In the genomic region with DNA sequence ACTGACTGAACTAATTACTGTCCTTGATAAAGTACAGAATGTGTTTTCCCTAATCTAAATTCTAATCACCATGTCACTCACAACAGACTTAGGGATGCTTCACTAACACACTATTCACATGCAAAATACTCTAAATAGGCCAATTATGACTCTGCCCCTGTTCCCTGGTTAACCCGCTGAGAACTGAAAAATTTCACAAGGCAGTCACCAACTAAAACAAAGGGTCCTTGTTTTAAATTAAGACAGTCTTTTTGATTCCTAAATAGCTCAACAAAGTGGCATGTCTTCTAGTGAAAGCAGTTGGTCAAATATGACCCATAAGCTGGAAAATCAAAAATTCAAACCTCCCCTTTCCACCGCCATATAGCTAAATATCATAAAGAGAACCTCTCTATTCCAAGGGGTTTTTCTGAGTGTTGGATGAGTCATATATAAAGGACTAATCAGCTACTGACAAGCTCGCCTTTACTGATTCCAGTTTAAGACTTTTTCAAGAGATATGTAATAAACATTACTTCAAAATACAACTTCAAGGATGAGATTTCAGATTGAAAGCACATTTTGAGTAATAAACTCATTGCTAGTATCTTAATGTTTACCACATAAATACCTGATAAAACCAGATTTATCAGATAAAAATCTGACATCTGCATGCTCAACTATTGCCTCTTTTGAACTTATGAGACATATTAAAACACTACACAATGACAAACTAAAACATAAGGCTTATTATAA, we compare ENCODE assay signal across 13 cellular contexts.
A peak's percentile ranks its signal among the peaks of the same experiment; 100 is the strongest.
DNase-seq lines count a peak whose midpoint lies in the region; ATAC-seq, FAIRE-seq and TF ChIP-seq lines count a peak whose summit lies in the region.
"Had no signal": no experiment of that assay in that cellular context is flagged by ENCODE, and none has a peak within 500 bp of the region (broad histone marks: within the 10 kb centered on the region; RNA-seq: fewer than 3 reads in every experiment).

No MANE protein-coding gene starts in this region.

- H3K4me2 ChIP-seq in astrocyte (ENCODE audit: low read length): peak overlapping the region; percentile 46

- H3K4me3 Mint-ChIP-seq in astrocyte (ENCODE audit: unreplicated experiment) (no peak overlapping the region), chondrocyte (ENCODE audit: unreplicated experiment) (no peak overlapping the region)

- no peaks in the 10 kb centered on the region for H3K27me3 Mint-ChIP-seq in astrocyte (ENCODE audit: low read depth, unreplicated experiment)
- no peaks in the 10 kb centered on the region for H3K27me3 Mint-ChIP-seq in chondrocyte (ENCODE audit: low read depth)

- DNase-seq in astrocyte (ENCODE audit: low read depth) (peak; percentile 41), cerebellum (ENCODE audit: low spot score) (no peak), NCI-H1092 (lab: John Stamatoyannopoulos, UW) (no peak), chondrocyte (ENCODE audit: low spot score) (no peak), DMS79 (lab: John Stamatoyannopoulos, UW) (no peak)
- DNase-seq: effector CD4-positive, alpha-beta T cell; GF-D8; heart right ventricle; NCI-H187 treated with DMSO at 0.1 percent for 48 hours had no signal

- no peak overlapping the region for H2AFZ ChIP-seq in astrocyte (ENCODE audit: low read depth, low read length)

- H3K9me3 ChIP-seq in astrocyte (ENCODE audit: insufficient read depth, low read depth, low read length) (no peaks in the 10 kb centered on the region), mesodermal cell (ENCODE audit: control insufficient read depth, low read length) (no peaks in the 10 kb centered on the region)
- H3K9me3 ChIP-seq: heart right ventricle had no signal

- peaks cover 50% of the 10 kb centered on the region for H3K4me1 Mint-ChIP-seq in astrocyte (ENCODE audit: low read depth, unreplicated experiment)
- H3K4me1 Mint-ChIP-seq in chondrocyte (ENCODE audit: low read depth): peaks cover 24% of the 10 kb centered on the region

- H3K9ac ChIP-seq in astrocyte (ENCODE audit: low read length): peak overlapping the region; percentile 7

- ATAC-seq in GM18858 (IDR thresholded peaks at IDR 0.05; ENCODE audit: unreplicated experiment) (peak; percentile 60), HG02885 (IDR thresholded peaks at IDR 0.05; ENCODE audit: poor library complexity, unreplicated experiment) (peak; percentile 64)
- ATAC-seq: heart right ventricle had no signal

- no peak for TF ChIP-seq CTCF in astrocyte (IDR thresholded peaks at IDR 0.05; ENCODE audit: insufficient read depth, low read depth, low read length)
- no peak for TF ChIP-seq CTCF in chondrocyte (IDR thresholded peaks at IDR 0.05)

- H4K20me1 ChIP-seq in astrocyte (ENCODE audit: insufficient read depth, low read length): no peaks in the 10 kb centered on the region

- no peak for FAIRE-seq in astrocyte (lab: Jason Lieb, UNC)
- FAIRE-seq: urothelium cell line had no signal

- no peaks in the 10 kb centered on the region for H3K27me3 ChIP-seq in astrocyte (ENCODE audit: insufficient read depth, low read length)
- H3K27me3 ChIP-seq: heart right ventricle had no signal

- no peaks in the 10 kb centered on the region for H3K9me3 Mint-ChIP-seq in astrocyte (ENCODE audit: unreplicated experiment)
- H3K9me3 Mint-ChIP-seq in chondrocyte (ENCODE audit: low read depth): no peaks in the 10 kb centered on the region

- H3K36me3 ChIP-seq in astrocyte (ENCODE audit: insufficient read depth, low read length): no peaks in the 10 kb centered on the region
- peaks cover 16% of the 10 kb centered on the region for H3K36me3 ChIP-seq in mesodermal cell (ENCODE audit: control insufficient read depth, insufficient read depth, low read length)

- WGBS in mesodermal cell (ENCODE audit: insufficient coverage in 2 of 2), 2 experiments: no CpG with 5 or more reads among the region's 3 CpGs

- H3K4me3 ChIP-seq in astrocyte (ENCODE audit: insufficient read depth, low read depth, low read length) (no peak overlapping the region), mesodermal cell (ENCODE audit: extremely low read depth, insufficient read depth, low read length, poor library complexity, severe bottlenecking) (no peak overlapping the region)
- H3K4me3 ChIP-seq: heart right ventricle had no signal

- peak overlapping the region; percentile 24 for H3K27ac ChIP-seq in astrocyte (ENCODE audit: low read depth, low read length)
- H3K27ac ChIP-seq in mesodermal cell (ENCODE audit: low read depth, low read length, severe bottlenecking): peak overlapping the region; percentile 58

- H3K4me1 ChIP-seq in astrocyte (ENCODE audit: insufficient read depth, low read length) (peaks cover 34% of the 10 kb centered on the region), mesodermal cell (ENCODE audit: control insufficient read depth, insufficient read depth, low read length, poor library complexity, severe bottlenecking) (peaks cover 29% of the 10 kb centered on the region)

- peaks cover 27% of the 10 kb centered on the region for H3K79me2 ChIP-seq in astrocyte (ENCODE audit: insufficient read depth, low read length)

- H3K27ac Mint-ChIP-seq in astrocyte (ENCODE audit: unreplicated experiment): peak overlapping the region; percentile 79
- no peak overlapping the region for H3K27ac Mint-ChIP-seq in chondrocyte (ENCODE audit: unreplicated experiment)

- H3K36me3 Mint-ChIP-seq in astrocyte (ENCODE audit: low read depth, unreplicated experiment) (peaks cover 3% of the 10 kb centered on the region), chondrocyte (ENCODE audit: low read depth) (peaks cover 1% of the 10 kb centered on the region)
